ENCODE assay signal across 8 cellular contexts in the genomic region with DNA sequence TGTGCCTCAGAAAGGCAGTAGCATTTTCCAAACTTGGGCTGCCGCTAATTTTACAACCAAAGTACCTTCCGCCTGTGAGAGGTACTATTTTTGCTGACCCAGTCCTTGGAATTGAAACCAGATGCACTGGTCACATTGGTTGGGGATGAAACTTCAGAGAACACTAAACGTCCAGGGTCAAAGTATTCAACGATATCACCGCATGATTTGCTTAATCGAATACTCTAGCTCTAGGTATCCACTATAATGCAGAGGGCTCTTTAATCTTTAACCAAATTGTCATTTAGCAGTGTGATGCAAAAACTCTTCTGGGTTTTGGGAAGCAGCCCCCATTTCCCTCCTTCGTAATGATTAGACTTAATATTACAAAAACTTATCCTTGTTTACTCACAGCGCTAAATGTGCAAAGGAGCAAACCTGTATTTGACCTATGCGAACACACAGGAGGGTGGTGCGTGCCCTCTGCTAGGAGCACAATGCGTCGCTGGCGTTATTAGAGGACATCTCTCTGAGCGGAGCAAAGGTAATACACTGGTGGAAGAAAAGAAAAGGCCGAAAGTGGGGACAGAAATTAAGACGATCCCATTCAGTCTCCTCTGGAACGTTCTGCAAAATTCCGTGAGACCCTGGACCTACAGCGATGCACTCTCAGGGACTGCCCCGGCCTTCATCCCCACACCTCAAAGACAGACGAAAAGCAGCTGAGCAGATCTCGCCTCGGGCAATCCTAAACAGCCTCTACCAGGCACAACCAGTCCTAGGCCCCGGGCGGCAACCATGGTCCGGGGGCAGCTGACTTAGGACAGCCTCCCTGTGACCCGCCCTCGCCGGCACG. TPM values are rescaled to one million over a fixed set of nuclear protein-coding genes. Genes with fewer than 3 reads are reported as not detected.
DNase-seq lines count a peak whose midpoint lies in the region; TF ChIP-seq lines count a peak whose summit lies in the region.

No MANE protein-coding gene starts in this region.

- H3K36me3 Mint-ChIP-seq in chondrocyte (ENCODE audit: low read depth): no peaks in the 10 kb centered on the region

- H3K9ac ChIP-seq in muscle layer of colon (ENCODE audit: low read length): peak overlapping the region; percentile 66

- H3K4me3 Mint-ChIP-seq in chondrocyte (ENCODE audit: unreplicated experiment): peak overlapping the region; percentile 74

- H3K27me3 Mint-ChIP-seq in chondrocyte (ENCODE audit: low read depth): no peaks in the 10 kb centered on the region

- H3K27ac Mint-ChIP-seq in chondrocyte (ENCODE audit: unreplicated experiment): peak overlapping the region; percentile 77

- TF ChIP-seq CTCF in AG09309 (IDR thresholded peaks at IDR 0.05; ENCODE audit: control insufficient read depth, insufficient read depth, low read depth, low read length, missing control alignments) (no peak), chondrocyte (IDR thresholded peaks at IDR 0.05) (no peak)

- H3K9me3 Mint-ChIP-seq in chondrocyte (ENCODE audit: low read depth): peaks cover 4% of the 10 kb centered on the region

- H3K4me3 ChIP-seq in AG09309 (ENCODE audit: control insufficient read depth, low read depth, low read length) (peak overlapping the region; percentile 36), muscle layer of colon (ENCODE audit: low read depth in 1 of 2, low read length in 2 of 2) (peak overlapping the region in 1 of 2 donors; percentile 63)

- H3K4me1 ChIP-seq in muscle layer of colon (ENCODE audit: insufficient read depth, low read length): peaks cover 40% of the 10 kb centered on the region

- TF ChIP-seq EP300 in Ishikawa (IDR thresholded peaks at IDR 0.05; ENCODE audit: borderline replicate concordance): no peak

- no peak for DNase-seq in AG09309 (ENCODE audit: low read depth)
- no peak for DNase-seq in chondrocyte (ENCODE audit: low spot score)
- no peak for DNase-seq in kidney tubule cell (ENCODE audit: low spot score)
- DNase-seq in activated CD4-positive, CD25-positive, alpha-beta regulatory T cell treated with anti-CD3 and anti-CD28 coated beads, Interleukin-2, amount 50 U/mL, for 72 hours: no peak
- DNase-seq in HPDE6-E6E7 (ENCODE audit: extremely low spot score): no peak
- DNase-seq in NCI-H226: no peak

- TF ChIP-seq RAD21 in Ishikawa (IDR thresholded peaks at IDR 0.05; ENCODE audit: low read depth): no peak

- no peaks in the 10 kb centered on the region for H3K9me3 ChIP-seq in muscle layer of colon (ENCODE audit: low read length)

- H3K4me1 Mint-ChIP-seq in chondrocyte (ENCODE audit: low read depth): peaks cover 29% of the 10 kb centered on the region

- H3K27ac ChIP-seq in muscle layer of colon (ENCODE audit: low read depth, low read length): peak overlapping the region; percentile 60

- no peaks in the 10 kb centered on the region for H3K27me3 ChIP-seq in muscle layer of colon (ENCODE audit: control insufficient read depth in 1 of 2, insufficient read depth in 2 of 2, low read length in 2 of 2)

- H3K36me3 ChIP-seq in muscle layer of colon (ENCODE audit: insufficient read depth, low read length): no peaks in the 10 kb centered on the region

TF ChIP-seq in Ishikawa, 13 proteins besides CTCF, POLR2A, EP300 and RAD21:
- TF ChIP-seq ZBTB7A (IDR thresholded peaks at IDR 0.05; ENCODE audit: low read depth) (no peak; the same call in 1 of the 2 replicates), YY1 (IDR thresholded peaks at IDR 0.05; ENCODE audit: low read depth) (0 out of 2 replicates have a peak, but pooled peaks have one; percentile 48), TAF1 (IDR thresholded peaks at IDR 0.05; ENCODE audit: low read depth) (no peak), EGR1 (IDR thresholded peaks at IDR 0.05) (no peak), TEAD4 (IDR thresholded peaks at IDR 0.05) (no peak), CEBPB (IDR thresholded peaks at IDR 0.05) (no peak), CREB1 (IDR thresholded peaks at IDR 0.05; ENCODE audit: low read depth) (no peak), NFIC (IDR thresholded peaks at IDR 0.05) (no peak), FOXM1 (IDR thresholded peaks at IDR 0.05; ENCODE audit: borderline replicate concordance, low read depth) (no peak), TCF12 (IDR thresholded peaks at IDR 0.05; ENCODE audit: low read depth) (no peak)
- TF ChIP-seq, protein P1, sequence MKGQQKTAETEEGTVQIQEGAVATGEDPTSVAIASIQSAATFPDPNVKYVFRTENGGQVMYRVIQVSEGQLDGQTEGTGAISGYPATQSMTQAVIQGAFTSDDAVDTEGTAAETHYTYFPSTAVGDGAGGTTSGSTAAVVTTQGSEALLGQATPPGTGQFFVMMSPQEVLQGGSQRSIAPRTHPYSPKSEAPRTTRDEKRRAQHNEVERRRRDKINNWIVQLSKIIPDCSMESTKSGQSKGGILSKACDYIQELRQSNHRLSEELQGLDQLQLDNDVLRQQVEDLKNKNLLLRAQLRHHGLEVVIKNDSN (IDR thresholded peaks at IDR 0.05): peak; percentile 20; the same call in 1 of the 2 replicates
- TF ChIP-seq, protein P2, sequence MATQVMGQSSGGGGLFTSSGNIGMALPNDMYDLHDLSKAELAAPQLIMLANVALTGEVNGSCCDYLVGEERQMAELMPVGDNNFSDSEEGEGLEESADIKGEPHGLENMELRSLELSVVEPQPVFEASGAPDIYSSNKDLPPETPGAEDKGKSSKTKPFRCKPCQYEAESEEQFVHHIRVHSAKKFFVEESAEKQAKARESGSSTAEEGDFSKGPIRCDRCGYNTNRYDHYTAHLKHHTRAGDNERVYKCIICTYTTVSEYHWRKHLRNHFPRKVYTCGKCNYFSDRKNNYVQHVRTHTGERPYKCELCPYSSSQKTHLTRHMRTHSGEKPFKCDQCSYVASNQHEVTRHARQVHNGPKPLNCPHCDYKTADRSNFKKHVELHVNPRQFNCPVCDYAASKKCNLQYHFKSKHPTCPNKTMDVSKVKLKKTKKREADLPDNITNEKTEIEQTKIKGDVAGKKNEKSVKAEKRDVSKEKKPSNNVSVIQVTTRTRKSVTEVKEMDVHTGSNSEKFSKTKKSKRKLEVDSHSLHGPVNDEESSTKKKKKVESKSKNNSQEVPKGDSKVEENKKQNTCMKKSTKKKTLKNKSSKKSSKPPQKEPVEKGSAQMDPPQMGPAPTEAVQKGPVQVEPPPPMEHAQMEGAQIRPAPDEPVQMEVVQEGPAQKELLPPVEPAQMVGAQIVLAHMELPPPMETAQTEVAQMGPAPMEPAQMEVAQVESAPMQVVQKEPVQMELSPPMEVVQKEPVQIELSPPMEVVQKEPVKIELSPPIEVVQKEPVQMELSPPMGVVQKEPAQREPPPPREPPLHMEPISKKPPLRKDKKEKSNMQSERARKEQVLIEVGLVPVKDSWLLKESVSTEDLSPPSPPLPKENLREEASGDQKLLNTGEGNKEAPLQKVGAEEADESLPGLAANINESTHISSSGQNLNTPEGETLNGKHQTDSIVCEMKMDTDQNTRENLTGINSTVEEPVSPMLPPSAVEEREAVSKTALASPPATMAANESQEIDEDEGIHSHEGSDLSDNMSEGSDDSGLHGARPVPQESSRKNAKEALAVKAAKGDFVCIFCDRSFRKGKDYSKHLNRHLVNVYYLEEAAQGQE (IDR thresholded peaks at IDR 0.05; ENCODE audit: low read depth): no peak
- TF ChIP-seq, protein P3, sequence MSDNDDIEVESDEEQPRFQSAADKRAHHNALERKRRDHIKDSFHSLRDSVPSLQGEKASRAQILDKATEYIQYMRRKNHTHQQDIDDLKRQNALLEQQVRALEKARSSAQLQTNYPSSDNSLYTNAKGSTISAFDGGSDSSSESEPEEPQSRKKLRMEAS (IDR thresholded peaks at IDR 0.05): no peak

RNA-seq across cellular contexts. Expression of gene EEPD1, which starts 0.9 kb away (rescaled TPM):
- 3.0 to 5.8 TPM (median 4.8 TPM) in 3 replicates for total RNA-seq in chondrocyte
